ENCODE assay signal across 15 cellular contexts in genomic region chr5:14838396-14839319, GRCh38.
"Had no signal": no experiment of that assay in that cellular context is flagged by ENCODE, and none has a peak within 500 bp of the region (broad histone marks: within the 10 kb centered on the region; RNA-seq: fewer than 3 reads in every experiment).

No MANE protein-coding gene starts in this region.

- H3K36me3 Mint-ChIP-seq: stimulated activated naive B cell treated with anti-CD40 and anti-IgM and Interleukin-4, amounts not matched to agents 10 μg/mL and 1 μg/mL and 100 μg/mL, for 72 hours had no signal

- H2AFZ ChIP-seq: parathyroid adenoma had no signal

- DNase-seq: activated CD4-positive, alpha-beta T cell treated with anti-CD3 and anti-CD28 coated beads, Interleukin-2, amount 50 U/mL, for 1 hour; activated CD8-positive, alpha-beta memory T cell treated with anti-CD3 and anti-CD28 coated beads, Interleukin-2, amount 50 U/mL, for 4 hours; activated naive CD4-positive, alpha-beta T cell treated with anti-CD3 and anti-CD28 coated beads, Interleukin-2, amount 10 ng/mL, durations not matched to agents 7 days and 5 days; activated T-cell treated with anti-CD3 and anti-CD28 coated beads, Interleukin-2, amount 50 U/mL, for 4 hours; dermis blood vessel endothelial cell; effector memory CD4-positive, alpha-beta T cell; left cardiac atrium; mesendoderm; naive thymus-derived CD8-positive, alpha-beta T cell; stimulated activated naive B cell treated with anti-CD40 and anti-IgM and Interleukin-4, amounts not matched to agents 10 μg/mL and 1 μg/mL and 100 μg/mL, for 72 hours; T-helper 1 cell; T-helper 9 cell; thyroid gland had no signal

- H3K9me3 ChIP-seq: thyroid gland had no signal

- H3K27ac Mint-ChIP-seq: activated naive CD4-positive, alpha-beta T cell treated with anti-CD3 and anti-CD28 coated beads, Interleukin-2, amount 10 ng/mL, durations not matched to agents 7 days and 5 days; stimulated activated naive B cell treated with anti-CD40 and anti-IgM and Interleukin-4, amounts not matched to agents 10 μg/mL and 1 μg/mL and 100 μg/mL, for 72 hours had no signal

- FAIRE-seq: astrocyte had no signal

- H3K36me3 ChIP-seq: thyroid gland had no signal

- H3K27me3 ChIP-seq: thyroid gland had no signal

- H3K9ac ChIP-seq: parathyroid adenoma had no signal

- H3K27me3 Mint-ChIP-seq: activated naive CD4-positive, alpha-beta T cell treated with anti-CD3 and anti-CD28 coated beads, Interleukin-2, amount 10 ng/mL, durations not matched to agents 7 days and 5 days; naive thymus-derived CD8-positive, alpha-beta T cell; stimulated activated naive B cell treated with anti-CD40 and anti-IgM and Interleukin-4, amounts not matched to agents 10 μg/mL and 1 μg/mL and 100 μg/mL, for 72 hours had no signal

- H3K4me3 ChIP-seq: thyroid gland had no signal

- H3K4me3 Mint-ChIP-seq: activated naive CD4-positive, alpha-beta T cell treated with anti-CD3 and anti-CD28 coated beads, Interleukin-2, amount 10 ng/mL, durations not matched to agents 7 days and 5 days; activated T-cell treated with anti-CD3 and anti-CD28 coated beads, Interleukin-2, amount 50 U/mL, for 4 hours; naive thymus-derived CD8-positive, alpha-beta T cell; stimulated activated naive B cell treated with anti-CD40 and anti-IgM and Interleukin-4, amounts not matched to agents 10 μg/mL and 1 μg/mL and 100 μg/mL, for 72 hours had no signal

- H3K27ac ChIP-seq: parathyroid adenoma, thyroid gland had no signal

- H3K4me1 Mint-ChIP-seq: activated naive CD4-positive, alpha-beta T cell treated with anti-CD3 and anti-CD28 coated beads, Interleukin-2, amount 10 ng/mL, durations not matched to agents 7 days and 5 days had no signal

- H3K9me3 Mint-ChIP-seq: activated T-cell treated with anti-CD3 and anti-CD28 coated beads, Interleukin-2, amount 50 U/mL, for 4 hours; naive thymus-derived CD8-positive, alpha-beta T cell; stimulated activated naive B cell treated with anti-CD40 and anti-IgM and Interleukin-4, amounts not matched to agents 10 μg/mL and 1 μg/mL and 100 μg/mL, for 72 hours had no signal
